18 cellular contexts compared by ENCODE assay signal in the genomic region with DNA sequence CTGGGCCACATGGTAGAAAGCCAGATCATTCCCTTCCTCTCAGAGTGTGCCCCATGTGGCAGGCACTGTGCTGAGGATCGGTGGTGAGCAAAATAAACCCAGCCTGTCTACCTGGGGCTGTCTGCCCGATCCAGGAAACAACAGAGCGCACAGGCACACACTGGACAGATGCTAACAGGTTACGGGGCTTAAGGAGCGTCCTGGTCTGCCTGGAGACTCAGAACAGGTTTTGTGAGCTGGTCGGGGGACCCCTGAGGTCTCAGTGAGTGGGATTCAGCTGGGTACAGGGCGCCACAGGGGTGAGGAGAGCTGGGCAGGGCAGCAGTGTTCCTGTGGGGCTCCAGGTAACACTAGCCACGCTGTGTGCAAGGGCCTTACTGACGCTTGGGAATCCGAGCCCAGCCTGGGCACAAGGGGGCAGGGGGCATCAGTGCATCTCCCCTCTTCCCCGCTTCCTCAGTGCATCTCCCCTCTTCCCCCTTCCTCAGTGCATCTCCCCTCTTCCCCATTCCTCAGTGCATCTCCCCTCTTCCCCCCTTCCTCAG.
"Had no signal": no experiment of that assay in that cellular context is flagged by ENCODE, and none has a peak within 500 bp of the region (broad histone marks: within the 10 kb centered on the region; RNA-seq: fewer than 3 reads in every experiment).

No MANE protein-coding gene starts in this region.

- DNase-seq: activated B cell treated with CpG ODN at 0.5 μM for 24 hours; activated CD4-positive, alpha-beta memory T cell treated with anti-CD3 and anti-CD28 coated beads, Interleukin-2, amount 10 ng/mL, durations not matched to agents 7 days and 5 days; activated CD4-positive, alpha-beta T cell treated with anti-CD3 and anti-CD28 coated beads for 48 hours; activated CD8-positive, alpha-beta memory T cell treated with anti-CD3 and anti-CD28 coated beads, Interleukin-2, amount 10 ng/mL, durations not matched to agents 7 days and 5 days; activated naive CD4-positive, alpha-beta T cell treated with anti-CD3 and anti-CD28 coated beads, Interleukin-2, amount 50 U/mL, for 16 hours; brain microvascular endothelial cell; effector CD4-positive, alpha-beta T cell; gastrocnemius medialis; heart left ventricle; left ventricle myocardium inferior; naive thymus-derived CD4-positive, alpha-beta T cell; nucleus accumbens had no signal

- H3K4me1 ChIP-seq: gastrocnemius medialis, heart left ventricle, left ventricle myocardium inferior, tibial nerve had no signal

- H3K36me3 Mint-ChIP-seq: activated CD8-positive, alpha-beta memory T cell treated with anti-CD3 and anti-CD28 coated beads, Interleukin-2, amount 10 ng/mL, durations not matched to agents 7 days and 5 days had no signal

- H3K4me3 Mint-ChIP-seq: activated B cell treated with CpG ODN at 0.5 μM for 24 hours; activated CD4-positive, alpha-beta memory T cell treated with anti-CD3 and anti-CD28 coated beads, Interleukin-2, amount 10 ng/mL, durations not matched to agents 7 days and 5 days; activated CD8-positive, alpha-beta memory T cell treated with anti-CD3 and anti-CD28 coated beads, Interleukin-2, amount 10 ng/mL, durations not matched to agents 7 days and 5 days; central memory CD8-positive, alpha-beta T cell; naive thymus-derived CD4-positive, alpha-beta T cell; stimulated activated naive CD8-positive, alpha-beta T cell treated with anti-CD3 and anti-CD28 coated beads, Interleukin-15, Interleukin-2, amounts not matched to agents 100 ng/mL and 50 ng/mL, for 24 hours; T-helper 2 cell treated with Interferon-gamma antibody and Interleukin-4, amounts not matched to agents 5 μg/mL and 100 μg/mL, for 36 hours had no signal

- ATAC-seq: activated CD8-positive, alpha-beta memory T cell treated with anti-CD3 and anti-CD28 coated beads, Interleukin-2, amount 10 ng/mL, durations not matched to agents 7 days and 5 days; gastrocnemius medialis; naive thymus-derived CD4-positive, alpha-beta T cell had no signal

- H3K9me3 ChIP-seq: gastrocnemius medialis, heart left ventricle, left ventricle myocardium inferior, tibial nerve, vagina had no signal

- H3K36me3 ChIP-seq: brain microvascular endothelial cell, gastrocnemius medialis, vagina had no signal

- H3K27me3 Mint-ChIP-seq: activated B cell treated with CpG ODN at 0.5 μM for 24 hours; activated CD4-positive, alpha-beta memory T cell treated with anti-CD3 and anti-CD28 coated beads, Interleukin-2, amount 10 ng/mL, durations not matched to agents 7 days and 5 days; activated CD8-positive, alpha-beta memory T cell treated with anti-CD3 and anti-CD28 coated beads, Interleukin-2, amount 10 ng/mL, durations not matched to agents 7 days and 5 days; central memory CD8-positive, alpha-beta T cell; naive thymus-derived CD4-positive, alpha-beta T cell; stimulated activated naive CD8-positive, alpha-beta T cell treated with anti-CD3 and anti-CD28 coated beads, Interleukin-15, Interleukin-2, amounts not matched to agents 100 ng/mL and 50 ng/mL, for 24 hours had no signal

- H3K4me3 ChIP-seq: gastrocnemius medialis, heart left ventricle, left ventricle myocardium inferior, tibial nerve, vagina had no signal

- H3K27me3 ChIP-seq: brain microvascular endothelial cell, gastrocnemius medialis, heart left ventricle, tibial nerve, vagina had no signal

- H3K27ac Mint-ChIP-seq: activated B cell treated with CpG ODN at 0.5 μM for 24 hours; activated CD4-positive, alpha-beta memory T cell treated with anti-CD3 and anti-CD28 coated beads, Interleukin-2, amount 10 ng/mL, durations not matched to agents 7 days and 5 days; activated CD8-positive, alpha-beta memory T cell treated with anti-CD3 and anti-CD28 coated beads, Interleukin-2, amount 10 ng/mL, durations not matched to agents 7 days and 5 days; activated T-helper 2 cell treated with anti-CD3 and anti-CD28 coated beads, Interferon-gamma antibody, Interleukin-2, Interleukin-4, amounts not matched to agents 10 μg/mL and 5 μg/mL and 100 μg/mL, durations not matched to agents 14 hours and 24 hours and 36 hours; naive thymus-derived CD4-positive, alpha-beta T cell; stimulated activated naive CD8-positive, alpha-beta T cell treated with anti-CD3 and anti-CD28 coated beads, Interleukin-15, Interleukin-2, amounts not matched to agents 100 ng/mL and 50 ng/mL, for 24 hours; T-helper 2 cell treated with Interferon-gamma antibody and Interleukin-4, amounts not matched to agents 5 μg/mL and 100 μg/mL, for 36 hours had no signal

- H3K9me3 Mint-ChIP-seq: activated B cell treated with CpG ODN at 0.5 μM for 24 hours; activated CD4-positive, alpha-beta memory T cell treated with anti-CD3 and anti-CD28 coated beads, Interleukin-2, amount 10 ng/mL, durations not matched to agents 7 days and 5 days; activated T-helper 2 cell treated with anti-CD3 and anti-CD28 coated beads, Interferon-gamma antibody, Interleukin-2, Interleukin-4, amounts not matched to agents 10 μg/mL and 5 μg/mL and 100 μg/mL, durations not matched to agents 14 hours and 24 hours and 36 hours; central memory CD8-positive, alpha-beta T cell; naive thymus-derived CD4-positive, alpha-beta T cell; stimulated activated naive CD8-positive, alpha-beta T cell treated with anti-CD3 and anti-CD28 coated beads, Interleukin-15, Interleukin-2, amounts not matched to agents 100 ng/mL and 50 ng/mL, for 24 hours; T-helper 2 cell treated with Interferon-gamma antibody and Interleukin-4, amounts not matched to agents 5 μg/mL and 100 μg/mL, for 36 hours had no signal

- H3K4me1 Mint-ChIP-seq: activated B cell treated with CpG ODN at 0.5 μM for 24 hours had no signal

- H3K27ac ChIP-seq: brain microvascular endothelial cell, gastrocnemius medialis, heart left ventricle, left ventricle myocardium inferior, tibial nerve, vagina had no signal
